In genomic region chr6:37204014-37204751, GRCh38 we compare ENCODE assay signal across 1 cellular context.
A peak's percentile ranks its signal among the peaks of the same experiment; 100 is the strongest.
TF ChIP-seq lines count a peak whose summit lies in the region.

No MANE protein-coding gene starts in this region.

TF ChIP-seq in HepG2, 621 proteins besides CTCF, POLR2A, EP300 and RAD21 (continued from another document and continues in another):
- no peak for TF ChIP-seq ZNF407 (CRISPR knock-in tag; IDR thresholded peaks at IDR 0.05; ENCODE audit: not compliant biosample characterization)
- peak; percentile 71; the same call in 1 of the 2 replicates for TF ChIP-seq GATAD2A (CRISPR knock-in tag; IDR thresholded peaks at IDR 0.05)
- no peak for TF ChIP-seq ZNF329 (CRISPR knock-in tag; IDR thresholded peaks at IDR 0.05; ENCODE audit: low read depth)
- peak; percentile 26; the same call in 1 of the 2 replicates for TF ChIP-seq ZNF317 (CRISPR knock-in tag; IDR thresholded peaks at IDR 0.05)
- no peak for TF ChIP-seq MTA1 (CRISPR knock-in tag; IDR thresholded peaks at IDR 0.05; ENCODE audit: borderline replicate concordance)
- no peak for TF ChIP-seq FOXA3 (CRISPR knock-in tag; IDR thresholded peaks at IDR 0.05)
- no peak for TF ChIP-seq CREB3 (CRISPR knock-in tag; IDR thresholded peaks at IDR 0.05)
- no peak for TF ChIP-seq ZNF549 (CRISPR knock-in tag; IDR thresholded peaks at IDR 0.05)
- no peak for TF ChIP-seq TCF12 (IDR thresholded peaks at IDR 0.05)
- TF ChIP-seq TCF12 (CRISPR knock-in tag; IDR thresholded peaks at IDR 0.05): no peak
- no peak; the same call in 1 of the 2 replicates for TF ChIP-seq SKIL (CRISPR knock-in tag; IDR thresholded peaks at IDR 0.05; ENCODE audit: borderline replicate concordance)
- no peak for TF ChIP-seq HOXA5 (CRISPR knock-in tag; IDR thresholded peaks at IDR 0.05)
- no peak for TF ChIP-seq MAFF (IDR thresholded peaks at IDR 0.05; ENCODE audit: low read depth, low read length)
- no peak for TF ChIP-seq LCORL (IDR thresholded peaks at IDR 0.05)
- peak; percentile 43; the same call in 1 of the 2 replicates for TF ChIP-seq LCORL (CRISPR knock-in tag; IDR thresholded peaks at IDR 0.05)
- TF ChIP-seq RBAK (CRISPR knock-in tag; IDR thresholded peaks at IDR 0.05): no peak
- TF ChIP-seq ZNF720 (CRISPR knock-in tag; IDR thresholded peaks at IDR 0.05): no peak
- TF ChIP-seq RXRB (CRISPR knock-in tag; IDR thresholded peaks at IDR 0.05; ENCODE audit: borderline replicate concordance): peak; percentile 74
- TF ChIP-seq TMF1 (CRISPR knock-in tag; IDR thresholded peaks at IDR 0.05; ENCODE audit: low read depth): no peak
- TF ChIP-seq ZNF251 (CRISPR knock-in tag; IDR thresholded peaks at IDR 0.05): no peak
- no peak for TF ChIP-seq ZNF260 (CRISPR knock-in tag; IDR thresholded peaks at IDR 0.05; ENCODE audit: borderline replicate concordance, low read depth)
- TF ChIP-seq DPF2 (CRISPR knock-in tag; IDR thresholded peaks at IDR 0.05; ENCODE audit: borderline replicate concordance, low read depth): 0 out of 2 replicates have a peak, but pooled peaks have one; percentile 23
- TF ChIP-seq ZNF558 (CRISPR knock-in tag; IDR thresholded peaks at IDR 0.05; ENCODE audit: borderline replicate concordance): no peak
- TF ChIP-seq MED1 (CRISPR knock-in tag; IDR thresholded peaks at IDR 0.05): no peak; the same call in 1 of the 2 replicates
- TF ChIP-seq U2AF2 (IDR thresholded peaks at IDR 0.05; ENCODE audit: low read depth, low read length): no peak
- no peak for TF ChIP-seq ISX (CRISPR knock-in tag; conservative IDR thresholded peaks at IDR 0.05)
- no peak for TF ChIP-seq ZNF276 (CRISPR knock-in tag; IDR thresholded peaks at IDR 0.05; ENCODE audit: low read depth)
- no peak for TF ChIP-seq MEIS2 (CRISPR knock-in tag; IDR thresholded peaks at IDR 0.05)
- no peak for TF ChIP-seq ZNF44 (CRISPR knock-in tag; IDR thresholded peaks at IDR 0.05)
- TF ChIP-seq ZNF451 (CRISPR knock-in tag; IDR thresholded peaks at IDR 0.05): no peak
- TF ChIP-seq ZNF567 (CRISPR knock-in tag; IDR thresholded peaks at IDR 0.05; ENCODE audit: borderline replicate concordance): no peak
- no peak for TF ChIP-seq SRSF9 (IDR thresholded peaks at IDR 0.05; ENCODE audit: borderline replicate concordance, insufficient read depth, low read depth, low read length, poor library complexity, severe bottlenecking)
- TF ChIP-seq HOXD1 (CRISPR knock-in tag; IDR thresholded peaks at IDR 0.05): no peak
- TF ChIP-seq EHMT2 (IDR thresholded peaks at IDR 0.05; ENCODE audit: borderline replicate concordance, low read depth, low read length): no peak
- no peak for TF ChIP-seq RBM22 (optimal IDR thresholded peaks at IDR 0.05; ENCODE audit: low read length)
- peak; percentile 24; the same call in 1 of the 2 replicates for TF ChIP-seq HNF4G (IDR thresholded peaks at IDR 0.05; ENCODE audit: borderline replicate concordance, low read depth, low read length)
- no peak for TF ChIP-seq HNF4G (CRISPR knock-in tag; IDR thresholded peaks at IDR 0.05; ENCODE audit: borderline replicate concordance, low read depth)
- TF ChIP-seq TIGD3 (CRISPR knock-in tag; IDR thresholded peaks at IDR 0.05; ENCODE audit: borderline replicate concordance): no peak
- no peak for TF ChIP-seq HOXA9 (CRISPR knock-in tag; IDR thresholded peaks at IDR 0.05; ENCODE audit: borderline replicate concordance)
- no peak for TF ChIP-seq PAX8 (CRISPR knock-in tag; IDR thresholded peaks at IDR 0.05; ENCODE audit: borderline replicate concordance)
- no peak for TF ChIP-seq GPN1 (CRISPR knock-in tag; IDR thresholded peaks at IDR 0.05; ENCODE audit: borderline replicate concordance)
- no peak for TF ChIP-seq ZBTB37 (CRISPR knock-in tag; IDR thresholded peaks at IDR 0.05)
- TF ChIP-seq ZFP91 (CRISPR knock-in tag; IDR thresholded peaks at IDR 0.05; ENCODE audit: borderline replicate concordance): no peak
- no peak for TF ChIP-seq ZNF790 (CRISPR knock-in tag; IDR thresholded peaks at IDR 0.05; ENCODE audit: borderline replicate concordance)
- TF ChIP-seq SCMH1 (CRISPR knock-in tag; IDR thresholded peaks at IDR 0.05; ENCODE audit: borderline replicate concordance): no peak
- TF ChIP-seq ZUFSP (CRISPR knock-in tag; IDR thresholded peaks at IDR 0.05; ENCODE audit: borderline replicate concordance): no peak
- TF ChIP-seq NCOA5 (CRISPR knock-in tag; IDR thresholded peaks at IDR 0.05): no peak
